Comparison of ENCODE assay signal across 1 cellular context in the genomic region with DNA sequence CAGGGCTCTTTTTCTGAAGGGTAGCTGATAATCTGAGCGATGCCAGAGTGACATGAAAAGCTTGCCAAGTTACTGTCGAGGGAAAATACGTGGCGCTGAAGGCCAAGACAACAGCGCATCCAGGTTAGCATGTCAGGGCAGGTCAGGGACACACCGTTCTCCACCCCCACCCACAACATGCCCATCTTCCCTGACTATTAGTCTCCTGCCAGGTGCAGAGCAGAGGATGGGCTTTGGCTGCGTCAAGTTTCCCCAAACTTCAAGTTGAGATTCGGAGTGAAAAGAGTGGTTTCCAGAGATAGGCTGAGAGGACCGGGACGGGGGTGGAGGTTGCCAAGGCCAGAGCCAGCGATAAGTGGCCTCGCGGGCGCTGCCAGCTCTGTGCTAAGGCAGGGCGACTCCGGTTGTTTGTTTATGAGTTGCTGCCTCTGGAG.
TF ChIP-seq lines count a peak whose summit lies in the region.

No MANE protein-coding gene starts in this region.

TF ChIP-seq in GM23338, 12 proteins besides CTCF, POLR2A, EP300 and RAD21 (continued from another document):
- TF ChIP-seq, protein P1, sequence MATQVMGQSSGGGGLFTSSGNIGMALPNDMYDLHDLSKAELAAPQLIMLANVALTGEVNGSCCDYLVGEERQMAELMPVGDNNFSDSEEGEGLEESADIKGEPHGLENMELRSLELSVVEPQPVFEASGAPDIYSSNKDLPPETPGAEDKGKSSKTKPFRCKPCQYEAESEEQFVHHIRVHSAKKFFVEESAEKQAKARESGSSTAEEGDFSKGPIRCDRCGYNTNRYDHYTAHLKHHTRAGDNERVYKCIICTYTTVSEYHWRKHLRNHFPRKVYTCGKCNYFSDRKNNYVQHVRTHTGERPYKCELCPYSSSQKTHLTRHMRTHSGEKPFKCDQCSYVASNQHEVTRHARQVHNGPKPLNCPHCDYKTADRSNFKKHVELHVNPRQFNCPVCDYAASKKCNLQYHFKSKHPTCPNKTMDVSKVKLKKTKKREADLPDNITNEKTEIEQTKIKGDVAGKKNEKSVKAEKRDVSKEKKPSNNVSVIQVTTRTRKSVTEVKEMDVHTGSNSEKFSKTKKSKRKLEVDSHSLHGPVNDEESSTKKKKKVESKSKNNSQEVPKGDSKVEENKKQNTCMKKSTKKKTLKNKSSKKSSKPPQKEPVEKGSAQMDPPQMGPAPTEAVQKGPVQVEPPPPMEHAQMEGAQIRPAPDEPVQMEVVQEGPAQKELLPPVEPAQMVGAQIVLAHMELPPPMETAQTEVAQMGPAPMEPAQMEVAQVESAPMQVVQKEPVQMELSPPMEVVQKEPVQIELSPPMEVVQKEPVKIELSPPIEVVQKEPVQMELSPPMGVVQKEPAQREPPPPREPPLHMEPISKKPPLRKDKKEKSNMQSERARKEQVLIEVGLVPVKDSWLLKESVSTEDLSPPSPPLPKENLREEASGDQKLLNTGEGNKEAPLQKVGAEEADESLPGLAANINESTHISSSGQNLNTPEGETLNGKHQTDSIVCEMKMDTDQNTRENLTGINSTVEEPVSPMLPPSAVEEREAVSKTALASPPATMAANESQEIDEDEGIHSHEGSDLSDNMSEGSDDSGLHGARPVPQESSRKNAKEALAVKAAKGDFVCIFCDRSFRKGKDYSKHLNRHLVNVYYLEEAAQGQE (IDR thresholded peaks at IDR 0.05; ENCODE audit: unreplicated experiment): no peak
- no peak for TF ChIP-seq ZNF331 (CRISPR knock-in tag; IDR thresholded peaks at IDR 0.05; ENCODE audit: low read depth)
- TF ChIP-seq, protein P2, sequence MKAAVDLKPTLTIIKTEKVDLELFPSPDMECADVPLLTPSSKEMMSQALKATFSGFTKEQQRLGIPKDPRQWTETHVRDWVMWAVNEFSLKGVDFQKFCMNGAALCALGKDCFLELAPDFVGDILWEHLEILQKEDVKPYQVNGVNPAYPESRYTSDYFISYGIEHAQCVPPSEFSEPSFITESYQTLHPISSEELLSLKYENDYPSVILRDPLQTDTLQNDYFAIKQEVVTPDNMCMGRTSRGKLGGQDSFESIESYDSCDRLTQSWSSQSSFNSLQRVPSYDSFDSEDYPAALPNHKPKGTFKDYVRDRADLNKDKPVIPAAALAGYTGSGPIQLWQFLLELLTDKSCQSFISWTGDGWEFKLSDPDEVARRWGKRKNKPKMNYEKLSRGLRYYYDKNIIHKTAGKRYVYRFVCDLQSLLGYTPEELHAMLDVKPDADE (IDR thresholded peaks at IDR 0.05): no peak
- no peak for TF ChIP-seq POLR2AphosphoS5 (IDR thresholded peaks at IDR 0.05; ENCODE audit: low read depth)
- no peak for TF ChIP-seq EZH2phosphoT487 (IDR thresholded peaks at IDR 0.05; ENCODE audit: unreplicated experiment)
- TF ChIP-seq ZNF114 (CRISPR knock-in tag; IDR thresholded peaks at IDR 0.05): no peak
- TF ChIP-seq CREB1 (CRISPR knock-in tag; IDR thresholded peaks at IDR 0.05; ENCODE audit: low read depth): no peak
